ENCODE assay signal across 1 cellular context in genomic region chr1:43309626-43310025, GRCh38.
TF ChIP-seq lines count a peak whose summit lies in the region.

No MANE protein-coding gene starts in this region.

TF ChIP-seq in HepG2, 621 proteins besides CTCF, POLR2A, EP300 and RAD21:
- no peak for TF ChIP-seq IKZF1 (IDR thresholded peaks at IDR 0.05)
- TF ChIP-seq NR2C2 (CRISPR knock-in tag; IDR thresholded peaks at IDR 0.05; ENCODE audit: borderline replicate concordance), result no peak
- no peak for TF ChIP-seq CENPT (CRISPR knock-in tag; IDR thresholded peaks at IDR 0.05; ENCODE audit: low read depth)
- TF ChIP-seq FOXM1 (CRISPR knock-in tag; IDR thresholded peaks at IDR 0.05), result no peak
- TF ChIP-seq ZNF326 (CRISPR knock-in tag; IDR thresholded peaks at IDR 0.05; ENCODE audit: borderline replicate concordance), result no peak
- TF ChIP-seq MEIS1 (CRISPR knock-in tag; IDR thresholded peaks at IDR 0.05; ENCODE audit: borderline replicate concordance), result no peak
- no peak for TF ChIP-seq ZFY (CRISPR knock-in tag; IDR thresholded peaks at IDR 0.05)
- no peak for TF ChIP-seq ZZZ3 (CRISPR knock-in tag; IDR thresholded peaks at IDR 0.05; ENCODE audit: borderline replicate concordance)
- no peak for TF ChIP-seq CBX5 (CRISPR knock-in tag; IDR thresholded peaks at IDR 0.05; ENCODE audit: borderline replicate concordance)
- no peak for TF ChIP-seq PHF5A (CRISPR knock-in tag; IDR thresholded peaks at IDR 0.05; ENCODE audit: low read depth, unreplicated experiment)
- no peak for TF ChIP-seq ZNF251 (CRISPR knock-in tag; IDR thresholded peaks at IDR 0.05)
- no peak for TF ChIP-seq IRX3 (CRISPR knock-in tag; IDR thresholded peaks at IDR 0.05; ENCODE audit: borderline replicate concordance, low read depth)
- no peak for TF ChIP-seq ISX (CRISPR knock-in tag; conservative IDR thresholded peaks at IDR 0.05)
- no peak for TF ChIP-seq YEATS2 (CRISPR knock-in tag; IDR thresholded peaks at IDR 0.05; ENCODE audit: borderline replicate concordance)
- no peak for TF ChIP-seq RCOR2 (CRISPR knock-in tag; IDR thresholded peaks at IDR 0.05)
- no peak for TF ChIP-seq EZH2 (conservative IDR thresholded peaks at IDR 0.05; ENCODE audit: low read depth, low read length)
- TF ChIP-seq UBTF (CRISPR knock-in tag; IDR thresholded peaks at IDR 0.05), result no peak
- TF ChIP-seq ZBTB39 (CRISPR knock-in tag; IDR thresholded peaks at IDR 0.05), result no peak
